ENCODE assay signal across 14 cellular contexts in genomic region chr2:117553448-117553847, GRCh38.
DNase-seq lines count a peak whose midpoint lies in the region; ATAC-seq and TF ChIP-seq lines count a peak whose summit lies in the region.
"Had no signal": no experiment of that assay in that cellular context is flagged by ENCODE, and none has a peak within 500 bp of the region (broad histone marks: within the 10 kb centered on the region; RNA-seq: fewer than 3 reads in every experiment).

No MANE protein-coding gene starts in this region.

- DNase-seq in H9 (peak; percentile 63), WTC11 (ENCODE audit: low spot score) (no peak), SKM-1 (lab: John Stamatoyannopoulos, UW; ENCODE audit: unreplicated experiment) (no peak)
- no peak for DNase-seq in CD8-positive, alpha-beta memory T cell
- DNase-seq: CD4-positive, CD25-positive, alpha-beta regulatory T cell; NCI-H1048; NCI-H2029 treated with DMSO at 0.1 percent for 48 hours; NCI-H446 treated with DMSO at 0.1 percent for 48 hours; Peyer's patch; SHP77 treated with DMSO at 0.1 percent for 48 hours had no signal

- H3K79me1 ChIP-seq in H9 (ENCODE audit: insufficient read depth, low read depth, low read length, poor library complexity, severe bottlenecking): no peaks in the 10 kb centered on the region

- no peak overlapping the region for H4K8ac ChIP-seq in H9 (replicated peaks; ENCODE audit: insufficient read length, low read depth, low read length)

- H3K4me3 ChIP-seq in iPS-18a (ENCODE audit: low read length): peak overlapping the region; percentile 34
- H3K4me3 ChIP-seq in CD8-positive, alpha-beta memory T cell (ENCODE audit: low read length): no peak overlapping the region
- H3K4me3 ChIP-seq: BLaER1, Peyer's patch had no signal

- H3K4me3 Mint-ChIP-seq in H9 (peak overlapping the region; percentile 16 to 20; a peak in 3 of 5 replicates), WTC11 (peak overlapping the region; percentile 43)
- H3K4me3 Mint-ChIP-seq in CD8-positive, alpha-beta memory T cell: no peak overlapping the region
- H3K4me3 Mint-ChIP-seq: CD4-positive, CD25-positive, alpha-beta regulatory T cell had no signal

- TF ChIP-seq CTCF in H9 (conservative IDR thresholded peaks at IDR 0.05) (no peak), WTC11 (IDR thresholded peaks at IDR 0.05) (no peak)

- H3K36me3 ChIP-seq in iPS-18a (ENCODE audit: control insufficient read depth, low read depth, low read length): no peaks in the 10 kb centered on the region
- H3K36me3 ChIP-seq in CD8-positive, alpha-beta memory T cell (ENCODE audit: insufficient read depth, low read length): no peaks in the 10 kb centered on the region
- H3K36me3 ChIP-seq: BLaER1, Peyer's patch had no signal

- H3K79me2 ChIP-seq in H9 (ENCODE audit: insufficient read depth, low read length): no peaks in the 10 kb centered on the region

- CTCF ChIA-PET in WTC11 (lab: Charles Lee): interaction anchor here (1.6 to 4.6 kb wide), 3 partner anchors 17 to 261 kb away, joined by 5 to 33 read pairs (median 11); partner anchors contain the start of gene DDX18
- CTCF ChIA-PET in CD8-positive, alpha-beta memory T cell (lab: Charles Lee): no interaction called here

- no peak overlapping the region for H2BK5ac ChIP-seq in H9 (ENCODE audit: insufficient read length, low read length)

- peak; percentile 93 for ATAC-seq in WTC11
- ATAC-seq in GM19328 (IDR thresholded peaks at IDR 0.05; ENCODE audit: unreplicated experiment): no peak
- no peak for ATAC-seq in HG03439 (IDR thresholded peaks at IDR 0.05; ENCODE audit: unreplicated experiment)

- POLR2A ChIA-PET in WTC11 (lab: Charles Lee): interaction anchor here (0.6 kb wide), 1 partner anchor 50 kb away, joined by 3 read pairs; no protein-coding TSS in a partner anchor
- POLR2A ChIA-PET in CD8-positive, alpha-beta memory T cell (lab: Charles Lee): no interaction called here

- H3K23ac ChIP-seq in H9 (ENCODE audit: insufficient read length, low read depth, low read length): no peak overlapping the region

- H3K4me1 ChIP-seq in H9 (ENCODE audit: insufficient read depth, low read length) (peaks cover 14% of the 10 kb centered on the region; the same call in 1 of the 2 replicates), iPS-18a (ENCODE audit: control insufficient read depth, low read depth, low read length) (peaks cover 34% of the 10 kb centered on the region)
- H3K4me1 ChIP-seq in CD8-positive, alpha-beta memory T cell (ENCODE audit: insufficient read depth, low read length): no peaks in the 10 kb centered on the region
- H3K4me1 ChIP-seq: BLaER1, Peyer's patch had no signal

- H3K9ac ChIP-seq in H9 (ENCODE audit: extremely low read depth, insufficient read length, low read length): no peak overlapping the region
- H3K9ac ChIP-seq in iPS-18a (ENCODE audit: low read length): no peak overlapping the region
- H3K9ac ChIP-seq: BLaER1 had no signal

- H3K56ac ChIP-seq in H9 (ENCODE audit: insufficient read length, low read depth, low read length): no peak overlapping the region

- H2AFZ ChIP-seq in H9 (ENCODE audit: low read length): no peak overlapping the region

- H3K27me3 ChIP-seq in H9 (ENCODE audit: insufficient read depth, low read length): no peaks in the 10 kb centered on the region
- H3K27me3 ChIP-seq in iPS-18a (ENCODE audit: control insufficient read depth, insufficient read depth, low read length): no peaks in the 10 kb centered on the region
- H3K27me3 ChIP-seq in CD8-positive, alpha-beta memory T cell (ENCODE audit: insufficient read depth, low read length, poor library complexity, severe bottlenecking): no peaks in the 10 kb centered on the region
- H3K27me3 ChIP-seq: BLaER1, Peyer's patch had no signal

- H3K14ac ChIP-seq in H9 (ENCODE audit: insufficient read depth, low read length): no peak overlapping the region

- no peak overlapping the region for H3T11ph ChIP-seq in H9 (ENCODE audit: low read length)

- H4K20me1 ChIP-seq in H9 (ENCODE audit: control insufficient read depth, insufficient read depth, insufficient read length): no peaks in the 10 kb centered on the region
- H4K20me1 ChIP-seq: BLaER1 had no signal

- H3K27ac ChIP-seq in H9 (ENCODE audit: insufficient read length, low read depth, low read length) (peak overlapping the region; percentile 3), iPS-18a (ENCODE audit: low read length) (no peak overlapping the region)
- H3K27ac ChIP-seq in CD8-positive, alpha-beta memory T cell (ENCODE audit: low read depth, low read length): no peak overlapping the region
- H3K27ac ChIP-seq: BLaER1, Peyer's patch had no signal

- no peak overlapping the region for H2BK120ac ChIP-seq in H9 (ENCODE audit: low read depth, low read length, poor library complexity, severe bottlenecking)

- no peak overlapping the region for H4K91ac ChIP-seq in H9 (ENCODE audit: insufficient read length, low read depth, low read length)

- no peaks in the 10 kb centered on the region for H3K9me3 Mint-ChIP-seq in H9
- H3K9me3 Mint-ChIP-seq in WTC11: no peaks in the 10 kb centered on the region
- peaks cover 0 to 15% (median 7%) of the 10 kb centered on the region in 5 donors for H3K9me3 Mint-ChIP-seq in CD8-positive, alpha-beta memory T cell

- H3K27ac Mint-ChIP-seq in H9: peak overlapping the region; percentile 29 to 84 (median 47); a peak in 4 of 7 replicates
- peak overlapping the region; percentile 96 for H3K27ac Mint-ChIP-seq in WTC11
- no peak overlapping the region for H3K27ac Mint-ChIP-seq in CD8-positive, alpha-beta memory T cell
- H3K27ac Mint-ChIP-seq: CD4-positive, CD25-positive, alpha-beta regulatory T cell had no signal

- no peak overlapping the region for H3K18ac ChIP-seq in H9 (ENCODE audit: insufficient read length, low read depth, low read length)

- H2BK15ac ChIP-seq in H9 (ENCODE audit: low read depth, low read length): no peak overlapping the region

- H3K4me2 ChIP-seq in H9 (ENCODE audit: insufficient read depth, insufficient read length, low read length): peak overlapping the region; percentile 31
- H3K4me2 ChIP-seq: BLaER1 had no signal

- H3K23me2 ChIP-seq in H9 (ENCODE audit: insufficient read length, low read depth, low read length, poor library complexity, severe bottlenecking): no peaks in the 10 kb centered on the region

- no CpG with 5 or more reads among the region's 4 CpGs for WGBS in H9 (ENCODE audit: extremely low coverage, insufficient read length, low lambda C conversion rate)

- H2AK5ac ChIP-seq in H9 (ENCODE audit: insufficient read length, low read length): no peak overlapping the region

- peaks cover 2 to 10% (median 5%) of the 10 kb centered on the region in 3 experiments; a peak in 2 of 7 replicates for H3K36me3 Mint-ChIP-seq in H9 (ENCODE audit: insufficient read depth in 1 of 3, low read depth in 3 of 3)
- peaks cover 5% of the 10 kb centered on the region for H3K36me3 Mint-ChIP-seq in WTC11
- H3K36me3 Mint-ChIP-seq in CD8-positive, alpha-beta memory T cell: no peaks in the 10 kb centered on the region
- H3K36me3 Mint-ChIP-seq: CD4-positive, CD25-positive, alpha-beta regulatory T cell had no signal

- H3K9me3 ChIP-seq in H9 (ENCODE audit: control insufficient read depth, low read depth, low read length) (no peaks in the 10 kb centered on the region), iPS-18a (ENCODE audit: control insufficient read depth, low read depth, low read length) (no peaks in the 10 kb centered on the region)
- H3K9me3 ChIP-seq in CD8-positive, alpha-beta memory T cell (ENCODE audit: low read length): no peaks in the 10 kb centered on the region
- H3K9me3 ChIP-seq: BLaER1, Peyer's patch had no signal

- H2BK20ac ChIP-seq in H9 (ENCODE audit: low read depth, low read length, poor library complexity, severe bottlenecking): no peak overlapping the region

- H2BK12ac ChIP-seq in H9 (ENCODE audit: insufficient read length, low read depth, low read length): no peak overlapping the region

- H4K5ac ChIP-seq in H9 (ENCODE audit: insufficient read length, low read depth, low read length): no peak overlapping the region

- H3K27me3 Mint-ChIP-seq in H9 (ENCODE audit: low read depth) (no peaks in the 10 kb centered on the region), WTC11 (ENCODE audit: low read depth) (no peaks in the 10 kb centered on the region)
- H3K27me3 Mint-ChIP-seq in CD8-positive, alpha-beta memory T cell: peaks cover 0 to 2% of the 10 kb centered on the region in 2 donors
- H3K27me3 Mint-ChIP-seq: CD4-positive, CD25-positive, alpha-beta regulatory T cell had no signal

- H3K4me1 Mint-ChIP-seq in H9: peaks cover 52 to 62% of the 10 kb centered on the region in 2 experiments
- peaks cover 76% of the 10 kb centered on the region for H3K4me1 Mint-ChIP-seq in WTC11
- H3K4me1 Mint-ChIP-seq in CD8-positive, alpha-beta memory T cell: no peaks in the 10 kb centered on the region
- H3K4me1 Mint-ChIP-seq: CD4-positive, CD25-positive, alpha-beta regulatory T cell had no signal

- H3K4ac ChIP-seq in H9 (ENCODE audit: low read depth, low read length): no peak overlapping the region

TF ChIP-seq in WTC11, 78 proteins besides CTCF, POLR2A, EP300 and RAD21 (continues in another document):
- TF ChIP-seq SP1 (CRISPR knock-in tag; conservative IDR thresholded peaks at IDR 0.05) (0 out of 2 replicates have a peak, but pooled peaks have one; percentile 20), HMGXB4 (CRISPR knock-in tag; IDR thresholded peaks at IDR 0.05) (no peak)

Comparison
In these comparisons a context has a peak if more than half of its experiments do, and no peak if none do; other contexts are left out.
1. H3K27ac Mint-ChIP-seq: peak in H9 (3 of 3) and WTC11 (single experiment); none in CD8-positive, alpha-beta memory T cell (0 of 8).
2. H3K4me3 Mint-ChIP-seq: peak in H9 (2 of 2) and WTC11 (single experiment); none in CD8-positive, alpha-beta memory T cell (0 of 7).